13 cellular contexts compared by ENCODE assay signal in genomic region chr17:17142556-17142955, GRCh38.
DNase-seq lines count a peak whose midpoint lies in the region; ATAC-seq and TF ChIP-seq lines count a peak whose summit lies in the region.
"Had no signal": no experiment of that assay in that cellular context is flagged by ENCODE, and none has a peak within 500 bp of the region (broad histone marks: within the 10 kb centered on the region; RNA-seq: fewer than 3 reads in every experiment).

No MANE protein-coding gene starts in this region.

- no peak overlapping the region for H3K56ac ChIP-seq in IMR-90 (ENCODE audit: extremely low read depth, insufficient read depth, low read length)

- no peak overlapping the region for H3K14ac ChIP-seq in IMR-90 (replicated peaks; ENCODE audit: low read depth, low read length)

- no peak overlapping the region for H2BK15ac ChIP-seq in IMR-90 (ENCODE audit: low read depth, low read length)

- H3K27me3 Mint-ChIP-seq in activated naive CD4-positive, alpha-beta T cell treated with anti-CD3 and anti-CD28 coated beads, Interleukin-2, amount 10 ng/mL, durations not matched to agents 7 days and 5 days, result no peaks in the 10 kb centered on the region
- H3K27me3 Mint-ChIP-seq in activated naive CD4-positive, alpha-beta T cell treated with anti-CD3 and anti-CD28 coated beads for 36 hours (ENCODE audit: low read depth), result no peaks in the 10 kb centered on the region
- no peaks in the 10 kb centered on the region for H3K27me3 Mint-ChIP-seq in central memory CD8-positive, alpha-beta T cell

- no peak for TF ChIP-seq RAD21 in IMR-90 (IDR thresholded peaks at IDR 0.05; ENCODE audit: low read length)

- H3K27me3 ChIP-seq in IMR-90 (ENCODE audit: control insufficient read depth, insufficient read depth, low read length) (no peaks in the 10 kb centered on the region), osteoblast (ENCODE audit: insufficient read depth, low read length) (no peaks in the 10 kb centered on the region)

- peak overlapping the region; percentile 56 for H2AK9ac ChIP-seq in IMR-90 (replicated peaks; ENCODE audit: low read depth, low read length, poor library complexity)

- no peak overlapping the region for H2BK120ac ChIP-seq in IMR-90 (ENCODE audit: low read depth, low read length)

- H3K9me3 ChIP-seq in IMR-90 (ENCODE audit: control insufficient read depth, insufficient read depth, low read length) (no peaks in the 10 kb centered on the region), osteoblast (ENCODE audit: low read depth, low read length) (no peaks in the 10 kb centered on the region)

- H4K8ac ChIP-seq in IMR-90 (ENCODE audit: low read depth in 2 of 2, low read length in 2 of 2), result no peak overlapping the region

- H3K9me1 ChIP-seq in IMR-90 (ENCODE audit: insufficient read depth, low read length), result no peaks in the 10 kb centered on the region; the same call in 1 of the 2 replicates

- no peak overlapping the region for H3K4me3 Mint-ChIP-seq in activated naive CD4-positive, alpha-beta T cell treated with anti-CD3 and anti-CD28 coated beads, Interleukin-2, amount 10 ng/mL, durations not matched to agents 7 days and 5 days
- no peak overlapping the region for H3K4me3 Mint-ChIP-seq in activated naive CD4-positive, alpha-beta T cell treated with anti-CD3 and anti-CD28 coated beads for 36 hours
- H3K4me3 Mint-ChIP-seq in central memory CD8-positive, alpha-beta T cell, result no peak overlapping the region

- dilution Hi-C loops in IMR-90 (cut with HindIII; ENCODE audit: low sequenced_read_pairs, unreplicated experiment), result no loop called here

- CTCF ChIA-PET in activated naive CD4-positive, alpha-beta T cell treated with anti-CD3 and anti-CD28 coated beads, Interleukin-2, amount 10 ng/mL, durations not matched to agents 7 days and 5 days (lab: Charles Lee), result interaction anchor here (0.6 to 3.7 kb wide), 14 partner anchors 10 to 172 kb away, joined by 3 to 28 read pairs (median 4); partner anchors contain the start of genes FLCN and PLD6
- CTCF ChIA-PET in activated naive CD4-positive, alpha-beta T cell treated with anti-CD3 and anti-CD28 coated beads for 36 hours (lab: Charles Lee), result interaction anchor here (0.6 to 2.8 kb wide), 7 partner anchors 8 to 172 kb away, joined by 3 to 12 read pairs (median 4); partner anchors contain the start of gene FLCN
- CTCF ChIA-PET in IMR-90 (lab: Yijun Ruan, JAX), result interaction anchor here (0.6 to 1.5 kb wide), 5 partner anchors 11 to 142 kb away, joined by 3 to 5 read pairs (median 3); no protein-coding TSS in a partner anchor

- no TSS peak for BruUV-seq in IMR-90 (replicated peaks; lab: Mats Ljungman, UMichigan)

- H3K27ac ChIP-seq in IMR-90 (ENCODE audit: insufficient read depth, low read length) (no peak overlapping the region), osteoblast (ENCODE audit: low read depth, low read length) (no peak overlapping the region)

- intact Hi-C loops in activated naive CD4-positive, alpha-beta T cell treated with anti-CD3 and anti-CD28 coated beads for 36 hours (cut with micrococcal nuclease), result loop anchor here (1.0 kb wide), 3 partner anchors 63 to 171 kb away; partner anchors contain the start of gene FLCN
- intact Hi-C loops in IMR-90 (cut with micrococcal nuclease), result loop anchor here (1.0 kb wide), 1 partner anchor 94 kb away; no protein-coding TSS in a partner anchor

- ATAC-seq in IMR-90 (ENCODE audit: low read depth) (no peak), HG03097 (IDR thresholded peaks at IDR 0.05; ENCODE audit: low FRiP score, unreplicated experiment) (no peak)
- ATAC-seq in central memory CD8-positive, alpha-beta T cell (replicated peaks; ENCODE audit: extremely low read depth, poor library complexity, severe bottlenecking), result no peak

- no peak overlapping the region for H2BK5ac ChIP-seq in IMR-90 (ENCODE audit: low read depth, low read length, poor library complexity, severe bottlenecking)

- H3K9me3 Mint-ChIP-seq in activated naive CD4-positive, alpha-beta T cell treated with anti-CD3 and anti-CD28 coated beads, Interleukin-2, amount 10 ng/mL, durations not matched to agents 7 days and 5 days, result no peaks in the 10 kb centered on the region
- H3K9me3 Mint-ChIP-seq in activated naive CD4-positive, alpha-beta T cell treated with anti-CD3 and anti-CD28 coated beads for 36 hours, result no peaks in the 10 kb centered on the region
- H3K9me3 Mint-ChIP-seq in central memory CD8-positive, alpha-beta T cell, result no peaks in the 10 kb centered on the region

- no peak overlapping the region for H3K9ac ChIP-seq in IMR-90 (ENCODE audit: low read depth, low read length)
- H3K9ac ChIP-seq: GM23248 had no signal

- H3K4me1 Mint-ChIP-seq in activated naive CD4-positive, alpha-beta T cell treated with anti-CD3 and anti-CD28 coated beads, Interleukin-2, amount 10 ng/mL, durations not matched to agents 7 days and 5 days, result peaks cover 7% of the 10 kb centered on the region
- H3K4me1 Mint-ChIP-seq in activated naive CD4-positive, alpha-beta T cell treated with anti-CD3 and anti-CD28 coated beads for 36 hours (ENCODE audit: low read depth), result peaks cover 6% of the 10 kb centered on the region
- H3K4me1 Mint-ChIP-seq in central memory CD8-positive, alpha-beta T cell, result peaks cover 14% of the 10 kb centered on the region

- DNase-seq in activated naive CD4-positive, alpha-beta T cell treated with anti-CD3 and anti-CD28 coated beads, Interleukin-2, amount 10 ng/mL, durations not matched to agents 7 days and 5 days, result no peak
- no peak for DNase-seq in activated naive CD4-positive, alpha-beta T cell treated with anti-CD3 and anti-CD28 coated beads for 36 hours
- DNase-seq in IMR-90 (no peak), osteoblast (ENCODE audit: insufficient read length, low spot score, missing footprints) (peak; percentile 25), NCI-H2081 (lab: John Stamatoyannopoulos, UW) (no peak), kidney tubule cell (ENCODE audit: low spot score) (no peak)
- DNase-seq in central memory CD8-positive, alpha-beta T cell (ENCODE audit: low spot score in 2 of 2), result no peak
- DNase-seq: DND-41, NCI-H2171, NCI-H446, NCI-H748 treated with DMSO at 0.1 percent for 48 hours had no signal

- peaks cover 2 to 27% of the 10 kb centered on the region in 2 experiments; a peak in 2 of 4 replicates for H3K79me1 ChIP-seq in IMR-90 (ENCODE audit: low read depth in 1 of 2, low read length in 2 of 2)

- H3K18ac ChIP-seq in IMR-90 (ENCODE audit: low read depth, low read length), result no peak overlapping the region

- TF ChIP-seq POLR2A in IMR-90 (IDR thresholded peaks at IDR 0.05; ENCODE audit: low read depth, low read length), result no peak

- H3K36me3 ChIP-seq in IMR-90 (ENCODE audit: control insufficient read depth, insufficient read depth, low read length) (peaks cover 72% of the 10 kb centered on the region), osteoblast (ENCODE audit: insufficient read depth, low read length) (peaks cover 88% of the 10 kb centered on the region)

- POLR2A ChIA-PET in IMR-90 (lab: Charles Lee; ENCODE audit: unreplicated experiment), result no interaction called here

- H3K79me2 ChIP-seq in osteoblast (ENCODE audit: insufficient read depth, low read length), result peaks cover 16% of the 10 kb centered on the region

- no peak overlapping the region for H3K23ac ChIP-seq in IMR-90 (ENCODE audit: low read depth, low read length)

- TF ChIP-seq CTCF in IMR-90 (conservative IDR thresholded peaks at IDR 0.05; ENCODE audit: low read depth, low read length) (no peak), osteoblast (IDR thresholded peaks at IDR 0.05; ENCODE audit: extremely low read depth, low read depth, low read length) (no peak)

- H3K4ac ChIP-seq in IMR-90 (ENCODE audit: low read depth, low read length), result no peak overlapping the region

- peak overlapping the region; percentile 62 for H3K27ac Mint-ChIP-seq in activated naive CD4-positive, alpha-beta T cell treated with anti-CD3 and anti-CD28 coated beads, Interleukin-2, amount 10 ng/mL, durations not matched to agents 7 days and 5 days
- H3K27ac Mint-ChIP-seq in activated naive CD4-positive, alpha-beta T cell treated with anti-CD3 and anti-CD28 coated beads for 36 hours, result no peak overlapping the region
- peak overlapping the region; percentile 69 for H3K27ac Mint-ChIP-seq in central memory CD8-positive, alpha-beta T cell (ENCODE audit: low read depth)

- WGBS in IMR-90 (ENCODE audit: extremely low coverage in 2 of 2, insufficient read length in 1 of 2), 2 experiments, result 100% methylated on average over 5 of the region's 11 CpGs; no CpG with 5 or more reads in 1 of the 2 experiments

- H3K4me1 ChIP-seq in IMR-90 (ENCODE audit: control insufficient read depth, insufficient read depth, low read length) (peaks cover 8% of the 10 kb centered on the region), osteoblast (ENCODE audit: insufficient read depth, low read length) (peaks cover 21% of the 10 kb centered on the region)

- H4K91ac ChIP-seq in IMR-90 (ENCODE audit: insufficient read depth, low read depth, low read length), result no peak overlapping the region

- no peak overlapping the region for H3K4me3 ChIP-seq in IMR-90 (ENCODE audit: insufficient read depth, low read depth, low read length)
- no peak overlapping the region for H3K4me3 ChIP-seq in osteoblast (ENCODE audit: insufficient read depth, low read length)
- H3K4me3 ChIP-seq: GM23248 had no signal

- H2AK5ac ChIP-seq in IMR-90 (ENCODE audit: low read depth, low read length), result no peak overlapping the region

- no peak overlapping the region for H4K5ac ChIP-seq in IMR-90 (ENCODE audit: low read depth, low read length)

- H2BK20ac ChIP-seq in IMR-90 (ENCODE audit: low read depth, low read length), result no peak overlapping the region

- H4K20me1 ChIP-seq in IMR-90 (ENCODE audit: insufficient read depth, low read length), result peaks cover 19% of the 10 kb centered on the region
- H4K20me1 ChIP-seq in osteoblast (ENCODE audit: insufficient read depth, low read length), result peaks cover 56% of the 10 kb centered on the region

- H3K36me3 Mint-ChIP-seq in activated naive CD4-positive, alpha-beta T cell treated with anti-CD3 and anti-CD28 coated beads, Interleukin-2, amount 10 ng/mL, durations not matched to agents 7 days and 5 days, result peaks cover 29% of the 10 kb centered on the region
- H3K36me3 Mint-ChIP-seq in activated naive CD4-positive, alpha-beta T cell treated with anti-CD3 and anti-CD28 coated beads for 36 hours (ENCODE audit: low read depth), result peaks cover 18% of the 10 kb centered on the region
- peaks cover 19% of the 10 kb centered on the region for H3K36me3 Mint-ChIP-seq in central memory CD8-positive, alpha-beta T cell (ENCODE audit: insufficient read depth)

- H2AFZ ChIP-seq in IMR-90 (replicated peaks; ENCODE audit: low read length, poor library complexity) (no peak overlapping the region), osteoblast (ENCODE audit: low read length) (no peak overlapping the region)
- H2AFZ ChIP-seq: GM23248 had no signal

- H3K4me2 ChIP-seq in IMR-90 (ENCODE audit: low read depth, low read length), result no peak overlapping the region
- H3K4me2 ChIP-seq in osteoblast (ENCODE audit: insufficient read depth, low read length), result no peak overlapping the region

- in situ Hi-C loops in IMR-90 (cut with MboI; ENCODE audit: low sequenced_read_pairs), result no loop called here

TF ChIP-seq in IMR-90, 13 proteins besides CTCF, POLR2A, EP300 and RAD21 (continues in another document):
- TF ChIP-seq RFX5 (IDR thresholded peaks at IDR 0.05; ENCODE audit: low read depth, low read length), result no peak
- TF ChIP-seq FOS (IDR thresholded peaks at IDR 0.05; ENCODE audit: low read depth, low read length), result no peak
